Comparison of ENCODE assay signal across 8 cellular contexts in the genomic region with DNA sequence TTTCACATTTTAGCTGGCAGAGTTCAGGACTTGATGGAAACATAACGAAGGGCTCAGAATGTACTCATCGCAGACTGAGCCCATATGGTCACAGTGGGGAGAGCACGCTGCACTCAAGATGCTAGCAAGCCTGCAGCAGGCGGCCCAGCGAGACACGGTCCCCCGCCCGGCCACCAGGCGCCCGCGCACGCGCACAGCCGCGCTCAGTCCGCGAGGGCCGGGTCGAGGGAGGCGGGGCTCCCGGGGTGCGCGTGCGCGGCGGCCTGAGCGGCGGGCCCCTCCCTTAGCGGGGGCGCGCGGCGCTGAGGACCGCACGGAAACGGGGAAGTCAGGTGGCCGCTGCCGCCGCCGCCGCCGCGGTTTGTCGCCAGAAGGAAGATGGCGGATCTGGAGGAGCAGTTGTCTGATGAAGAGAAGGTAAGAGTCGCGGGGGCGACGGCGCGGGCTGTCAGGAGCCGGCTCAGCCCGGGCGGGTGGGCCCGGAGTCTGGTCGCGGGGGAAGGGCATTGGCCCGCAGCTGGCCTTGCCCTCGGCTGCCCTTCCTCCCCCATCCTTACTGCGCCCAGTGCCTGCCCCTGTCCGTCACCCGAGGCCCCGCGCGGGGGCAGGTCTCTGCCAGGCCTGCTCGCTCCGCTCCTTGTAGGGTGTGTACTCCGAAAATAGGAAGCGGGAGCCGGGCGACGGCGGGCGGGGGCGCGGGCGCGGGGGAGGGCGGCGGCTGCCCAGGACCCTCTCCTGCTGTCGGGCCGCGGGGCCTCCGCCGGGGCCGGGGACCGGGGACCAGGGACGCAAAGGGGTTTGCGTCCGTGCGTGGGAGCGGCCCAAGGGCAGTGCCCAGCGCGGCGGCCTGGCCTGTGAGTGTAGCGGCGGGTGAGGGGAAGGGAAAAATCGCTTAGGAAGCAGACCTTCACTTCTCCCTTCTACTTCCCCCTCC. TPM values are rescaled to one million over a fixed set of nuclear protein-coding genes. Genes with fewer than 3 reads are reported as not detected.
DNase-seq lines count a peak whose midpoint lies in the region; ATAC-seq and TF ChIP-seq lines count a peak whose summit lies in the region.

A gene (plus strand): TSS at position 354 of the 934 bp plus-strand sequence. CDS start 25 bp downstream, at position 379.

- H3K27ac ChIP-seq in KOPT-K1 (ENCODE audit: low read depth, low read length, poor library complexity, severe bottlenecking) = peak within 1 kb of the TSS; percentile 88
- peak within 1 kb of the TSS; percentile 91 to 100 (median 96) for H3K27ac ChIP-seq in Peyer's patch

- H3K4me3 ChIP-seq in Peyer's patch = peak within 1 kb of the TSS; percentile 80 to 100 (median 88)

- H3K9me3 ChIP-seq in KOPT-K1 (ENCODE audit: insufficient read depth, low read length, poor library complexity, severe bottlenecking) (no peaks in the 10 kb centered on the region), Peyer's patch (no peaks in the 10 kb centered on the region)

- H3K36me3 ChIP-seq in KOPT-K1 (ENCODE audit: insufficient read depth, low read length) (no peaks in the 10 kb centered on the region), Peyer's patch (no peaks in the 10 kb centered on the region)

- peak; percentile 90 for ATAC-seq in GM21825 (IDR thresholded peaks at IDR 0.05; ENCODE audit: unreplicated experiment)
- peak; percentile 99 for ATAC-seq in esophagus mucosa

- DNase-seq in Daoy (ENCODE audit: low read depth) (peak; percentile 99), Peyer's patch (peak; percentile 86 to 96 (median 95)), myocyte (ENCODE audit: low read depth) (peak; percentile 96)
- peak; percentile 93 to 96 for DNase-seq in activated T-cell treated with anti-CD3 and anti-CD28 coated beads, Interleukin-2, amount 50 U/mL, for 48 hours
- peak; percentile 83 to 93 for DNase-seq in stimulated activated CD8-positive, alpha-beta memory T cell treated with anti-CD3 and anti-CD28 coated beads, Interleukin-7, amount 100 ng/mL, for 4 hours (ENCODE audit: low read depth in 2 of 2)

- H3K4me1 ChIP-seq in Peyer's patch = peaks cover 0 to 25% (median 1%) of the 10 kb centered on the region in 4 donors

- H3K27me3 ChIP-seq in Peyer's patch = no peaks in the 10 kb centered on the region

- TF ChIP-seq POLR2A in Peyer's patch (IDR thresholded peaks at IDR 0.05) = peak; percentile 37 to 77

- TF ChIP-seq CTCF in Peyer's patch (IDR thresholded peaks at IDR 0.05) = peak; percentile 14 to 95 (median 88)

RNA-seq across cellular contexts. Expression of the gene that starts here (rescaled TPM):
- 219 and 431 TPM in 2 replicates for total RNA-seq in Daoy (2014; rRNA removed; shearing (Covaris generic))
- 100 to 1,000 TPM in 2 of 4 donors, 10 to 100 TPM in 2; 53.1 to 133 (median 97.2) TPM for total RNA-seq in Peyer's patch
- total RNA-seq in esophagus mucosa = 115 TPM
- total RNA-seq in myocyte = 263 and 283 TPM in 2 replicates
- 134 TPM for polyA plus RNA-seq in myocyte (2012)

Comparison
In these comparisons a context has a peak if more than half of its experiments do, and no peak if none do; other contexts are left out.
1. Peak in every context shown above with its lines: DNase-seq, ATAC-seq, H3K4me3 ChIP-seq and H3K27ac ChIP-seq.